ENCODE assay signal across 13 cellular contexts in genomic region chr1:83996621-83997020, GRCh38. TPM values are rescaled to one million over a fixed set of nuclear protein-coding genes. Genes with fewer than 3 reads are reported as not detected.
DNase-seq lines count a peak whose midpoint lies in the region; ATAC-seq and TF ChIP-seq lines count a peak whose summit lies in the region.
"Had no signal": no experiment of that assay in that cellular context is flagged by ENCODE, and none has a peak within 500 bp of the region (broad histone marks: within the 10 kb centered on the region; RNA-seq: fewer than 3 reads in every experiment).

No MANE protein-coding gene starts in this region.

- POLR2A ChIA-PET in HEK293 (lab: Yijun Ruan, JAX) = no interaction called here

- H3K27ac Mint-ChIP-seq in type B pancreatic cell = peak overlapping the region; percentile 61
- H3K27ac Mint-ChIP-seq: activated naive CD4-positive, alpha-beta T cell treated with anti-CD3 and anti-CD28 coated beads, Interleukin-2, amount 50 U/mL, for 24 hours; nephron had no signal

- no peaks in the 10 kb centered on the region for H3K36me3 Mint-ChIP-seq in type B pancreatic cell
- H3K36me3 Mint-ChIP-seq: activated naive CD4-positive, alpha-beta T cell treated with anti-CD3 and anti-CD28 coated beads, Interleukin-2, amount 50 U/mL, for 24 hours had no signal

- H3K4me1 ChIP-seq in HEK293 (ENCODE audit: control insufficient read depth, insufficient read depth, low read length) (no peaks in the 10 kb centered on the region), tibial nerve (peaks cover 0 to 28% (median 3%) of the 10 kb centered on the region in 4 donors), HAP-1 (peaks cover 9% of the 10 kb centered on the region)

- H3K4me3 ChIP-seq in HEK293 (ENCODE audit: low read depth, low read length) = no peak overlapping the region
- no peak overlapping the region for H3K4me3 ChIP-seq in astrocyte of the cerebellum (ENCODE audit: low read depth, low read length)
- H3K4me3 ChIP-seq in tibial nerve = no peak overlapping the region
- no peak overlapping the region for H3K4me3 ChIP-seq in HAP-1

- DNase-seq in astrocyte of the cerebellum (ENCODE audit: low read depth) (peak; percentile 22), globus pallidus (ENCODE audit: low spot score) (peak; percentile 35), type B pancreatic cell (ENCODE audit: extremely low spot score, unreplicated experiment) (no peak), tibial nerve (ENCODE audit: low spot score in 2 of 2) (no peak), HAP-1 (ENCODE audit: low spot score in 2 of 2) (no peak)
- DNase-seq: activated CD4-positive, alpha-beta T cell treated with anti-CD3 and anti-CD28 coated beads, Interleukin-2, amount 50 U/mL, for 48 hours; NCI-H1417; stimulated activated CD4-positive, alpha-beta T cell treated with anti-CD3 and anti-CD28 coated beads, Interleukin-15, amount 100 ng/mL, for 24 hours; T-helper 2 cell had no signal

- H3K27ac ChIP-seq in HEK293 (ENCODE audit: extremely low read depth, low read depth, low read length) (no peak overlapping the region), tibial nerve (no peak overlapping the region)

- H3K4me3 Mint-ChIP-seq in type B pancreatic cell = peak overlapping the region; percentile 42
- H3K4me3 Mint-ChIP-seq: activated naive CD4-positive, alpha-beta T cell treated with anti-CD3 and anti-CD28 coated beads, Interleukin-2, amount 50 U/mL, for 24 hours had no signal

- H3K4me1 Mint-ChIP-seq in type B pancreatic cell (ENCODE audit: unreplicated experiment) = peaks cover 23% of the 10 kb centered on the region

- TF ChIP-seq CTCF in HEK293 (tag by site-specific recombination; IDR thresholded peaks at IDR 0.05) (no peak), astrocyte of the cerebellum (IDR thresholded peaks at IDR 0.05; ENCODE audit: low read depth, low read length, missing control alignments) (no peak), type B pancreatic cell (conservative IDR thresholded peaks at IDR 0.05) (no peak), tibial nerve (IDR thresholded peaks at IDR 0.05) (no peak)

- no peaks in the 10 kb centered on the region for H3K9me3 ChIP-seq in HEK293 (ENCODE audit: control insufficient read depth, insufficient read depth, low read depth, low read length)
- no peaks in the 10 kb centered on the region for H3K9me3 ChIP-seq in tibial nerve
- no peaks in the 10 kb centered on the region for H3K9me3 ChIP-seq in HAP-1

- no peaks in the 10 kb centered on the region for H3K27me3 ChIP-seq in tibial nerve
- H3K27me3 ChIP-seq in HAP-1 (ENCODE audit: low read depth) = no peaks in the 10 kb centered on the region

- no peaks in the 10 kb centered on the region for H3K36me3 ChIP-seq in HEK293 (ENCODE audit: control insufficient read depth in 2 of 2, insufficient read depth in 1 of 2, low read length in 2 of 2)
- H3K36me3 ChIP-seq in tibial nerve = no peaks in the 10 kb centered on the region
- no peaks in the 10 kb centered on the region; the same call in 1 of the 2 replicates for H3K36me3 ChIP-seq in HAP-1 (replicated peaks)

- TF ChIP-seq EP300 in tibial nerve (IDR thresholded peaks at IDR 0.05) = no peak

- 3 to 8% methylated on average over 1 of the region's 1 CpG for WGBS in tibial nerve, 2 donors

- no peak for ATAC-seq in activated CD4-positive, CD25-positive, alpha-beta regulatory T cell treated with anti-CD3 and anti-CD28 coated beads, Interleukin-2, amount 50 U/mL, for 24 hours

- TF ChIP-seq POLR2A in tibial nerve (IDR thresholded peaks at IDR 0.05) = no peak

- H3K9me3 Mint-ChIP-seq in type B pancreatic cell = no peaks in the 10 kb centered on the region
- H3K9me3 Mint-ChIP-seq: activated naive CD4-positive, alpha-beta T cell treated with anti-CD3 and anti-CD28 coated beads, Interleukin-2, amount 50 U/mL, for 24 hours; nephron had no signal

- CTCF ChIA-PET in HEK293 (lab: Yijun Ruan, JAX) = no interaction called here

- in situ Hi-C loops in astrocyte of the cerebellum (cut with HindIII; ENCODE audit: low sequenced_read_pairs) (no loop called here), HAP-1 (cut with MboI; ENCODE audit: low sequenced_read_pairs) (no loop called here)

- H3K27me3 Mint-ChIP-seq in type B pancreatic cell = peaks cover 25% of the 10 kb centered on the region

TF ChIP-seq in HEK293, 187 proteins besides CTCF, POLR2A, EP300 and RAD21:
- TF ChIP-seq ZNF354C (tag by site-specific recombination; IDR thresholded peaks at IDR 0.05; ENCODE audit: borderline replicate concordance, low read depth) = no peak
- 0 out of 2 replicates have a peak, but pooled peaks have one; percentile 7 for TF ChIP-seq PRDM6 (tag by site-specific recombination; IDR thresholded peaks at IDR 0.05)

RNA-seq across cellular contexts. Expression of gene TTLL7, which starts 2.3 kb away (rescaled TPM):
- total RNA-seq in type B pancreatic cell (ENCODE audit: low replicate concordance) (21.1 and 27.5 TPM in 2 replicates), tibial nerve (10 to 100 TPM in 2 of 4 donors, 1 to 10 TPM in 2; 8.4 to 21.6 (median 12.0) TPM)

Comparison
In these comparisons a context has a peak if more than half of its experiments do, and no peak if none do; other contexts are left out.
1. DNase-seq: peak in astrocyte of the cerebellum (single experiment) and globus pallidus (single experiment); none in type B pancreatic cell (single experiment), tibial nerve (0 of 2) and HAP-1 (0 of 2).